In the genomic region with DNA sequence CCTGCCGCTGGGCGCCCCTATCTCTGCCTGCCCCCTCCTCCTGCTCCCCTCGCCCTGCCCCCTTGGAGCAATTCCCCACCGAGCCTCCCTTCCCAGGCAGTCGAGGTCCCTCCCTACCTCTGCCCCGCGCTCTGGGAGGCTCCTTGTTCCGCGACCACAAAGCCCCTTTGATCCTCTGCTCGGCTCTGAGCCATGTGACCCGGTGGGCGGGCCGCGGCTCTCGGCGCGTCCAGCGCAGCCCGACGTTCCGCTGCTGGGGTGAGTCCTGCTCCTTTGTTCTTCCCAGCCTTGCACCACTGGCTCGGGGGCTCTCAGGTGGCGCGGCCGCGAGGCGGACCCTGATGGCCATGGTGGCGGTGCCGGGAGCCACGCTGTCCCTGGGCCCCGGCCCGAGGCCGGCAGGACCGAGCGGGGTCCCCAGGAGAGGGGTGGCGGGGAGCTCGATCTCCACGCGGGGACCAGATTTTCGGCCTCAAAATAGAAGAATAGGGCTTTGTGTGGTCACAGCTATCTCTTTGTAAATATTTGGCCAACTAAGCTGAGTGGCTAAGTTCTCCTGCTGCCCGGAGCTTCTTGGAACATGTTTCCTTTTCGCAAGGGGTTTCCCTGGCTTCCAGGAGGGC, we compare ENCODE assay signal across 8 cellular contexts.
DNase-seq lines count a peak whose midpoint lies in the region; ATAC-seq and TF ChIP-seq lines count a peak whose summit lies in the region.

No MANE protein-coding gene starts in this region.

- ATAC-seq in activated CD8-positive, alpha-beta T cell treated with anti-CD3 and anti-CD28 coated beads for 36 hours, result peak; percentile 19
- ATAC-seq in HG03159 (IDR thresholded peaks at IDR 0.05; ENCODE audit: unreplicated experiment), result no peak

- H3K27me3 Mint-ChIP-seq in activated CD8-positive, alpha-beta T cell treated with anti-CD3 and anti-CD28 coated beads for 36 hours, result no peaks in the 10 kb centered on the region

- H3K27me3 ChIP-seq in endocrine pancreas (ENCODE audit: control insufficient read depth, insufficient read depth, low read length) (no peaks in the 10 kb centered on the region), mesenchymal stem cell (ENCODE audit: control insufficient read depth in 1 of 2, insufficient read depth in 1 of 2, low read length in 2 of 2) (no peaks in the 10 kb centered on the region), stomach (no peaks in the 10 kb centered on the region)

- H3K4me3 ChIP-seq in endocrine pancreas (ENCODE audit: control insufficient read depth, insufficient read depth, low read length) (no peak overlapping the region), mesenchymal stem cell (ENCODE audit: insufficient read depth in 1 of 2, low read depth in 1 of 2, low read length in 2 of 2) (peak overlapping the region; percentile 60 to 94), stomach (peak overlapping the region; percentile 40 to 62 (median 52))

- peaks cover 30% of the 10 kb centered on the region for H3K4me1 Mint-ChIP-seq in activated CD8-positive, alpha-beta T cell treated with anti-CD3 and anti-CD28 coated beads for 36 hours (ENCODE audit: low read depth)

- intact Hi-C loops in activated CD8-positive, alpha-beta T cell treated with anti-CD3 and anti-CD28 coated beads for 36 hours (cut with micrococcal nuclease), result loop anchor here (5.0 kb wide), 1 partner anchor 49 kb away; no protein-coding TSS in a partner anchor
- intact Hi-C loops in stomach (cut with DNase I; ENCODE audit: low total_unique reads), result no loop called here

- peak overlapping the region; percentile 90 to 95 for H3K18ac ChIP-seq in mesenchymal stem cell (ENCODE audit: low read depth in 1 of 2, low read length in 2 of 2)

- CTCF ChIA-PET in activated CD8-positive, alpha-beta T cell treated with anti-CD3 and anti-CD28 coated beads for 36 hours (lab: Charles Lee), result interaction anchor here (0.7 to 8.1 kb wide), 7 partner anchors 11 to 51 kb away, joined by 3 to 70 read pairs (median 16); no protein-coding TSS in a partner anchor

- under 1% methylated on average over 42 of the region's 42 CpGs for WGBS in mesenchymal stem cell
- WGBS in stomach, 5 donors, result 0 to 1% (median 1%) methylated on average over 23 to 42 of the region's 42 CpGs

- H2BK5ac ChIP-seq in mesenchymal stem cell (ENCODE audit: low read depth, low read length, poor library complexity, severe bottlenecking), result peak overlapping the region; percentile 73

- peak overlapping the region; percentile 94 for H2BK120ac ChIP-seq in mesenchymal stem cell (ENCODE audit: low read depth, low read length)

- peak in 1 of 4 donors; percentile 31 for TF ChIP-seq POLR2A in stomach (IDR thresholded peaks at IDR 0.05)

- peak overlapping the region; percentile 96 for H3K27ac Mint-ChIP-seq in activated CD8-positive, alpha-beta T cell treated with anti-CD3 and anti-CD28 coated beads for 36 hours

- H3K23ac ChIP-seq in mesenchymal stem cell (ENCODE audit: low read length in 2 of 2), result no peak overlapping the region

- TF ChIP-seq CTCF in activated CD8-positive, alpha-beta T cell treated with anti-CD3 and anti-CD28 coated beads for 36 hours (IDR thresholded peaks at IDR 0.05), result no peak
- TF ChIP-seq CTCF in stomach (IDR thresholded peaks at IDR 0.05), result no peak

- H3K36me3 ChIP-seq in endocrine pancreas (ENCODE audit: control insufficient read depth, insufficient read depth, low read length) (no peaks in the 10 kb centered on the region), mesenchymal stem cell (ENCODE audit: control insufficient read depth in 1 of 2, insufficient read depth in 2 of 2, low read depth in 1 of 2, low read length in 2 of 2) (peaks cover 8 to 32% of the 10 kb centered on the region in 2 experiments), stomach (peaks cover 0 to 9% (median 5%) of the 10 kb centered on the region in 4 donors)

- H3K9me3 ChIP-seq in endocrine pancreas (ENCODE audit: control insufficient read depth, low read length) (no peaks in the 10 kb centered on the region), mesenchymal stem cell (ENCODE audit: control insufficient read depth, low read length) (no peaks in the 10 kb centered on the region), stomach (no peaks in the 10 kb centered on the region)

- H3K9ac ChIP-seq in endocrine pancreas (ENCODE audit: control insufficient read depth, insufficient read depth, low read length), result peak overlapping the region; percentile 22
- H3K9ac ChIP-seq in mesenchymal stem cell (ENCODE audit: low read length), result peak overlapping the region; percentile 87

- H3K27ac ChIP-seq in mesenchymal stem cell (ENCODE audit: low read length, poor library complexity, severe bottlenecking), result peak overlapping the region; percentile 90
- peak overlapping the region; percentile 89 to 96 (median 93) for H3K27ac ChIP-seq in stomach

- H3K4me1 ChIP-seq in endocrine pancreas (ENCODE audit: control insufficient read depth, insufficient read depth, low read length) (no peaks in the 10 kb centered on the region), mesenchymal stem cell (ENCODE audit: control insufficient read depth, insufficient read depth, low read depth, low read length) (peaks cover 67% of the 10 kb centered on the region), stomach (peaks cover 79 to 100% (median 89%) of the 10 kb centered on the region in 4 donors)

- H3K9me3 Mint-ChIP-seq in activated CD8-positive, alpha-beta T cell treated with anti-CD3 and anti-CD28 coated beads for 36 hours, result no peaks in the 10 kb centered on the region

- H2BK15ac ChIP-seq in mesenchymal stem cell (ENCODE audit: low read depth, poor library complexity, severe bottlenecking), result peak overlapping the region; percentile 76

- TF ChIP-seq EP300 in stomach (IDR thresholded peaks at IDR 0.05), result no peak

- DNase-seq in NCI-H2107 treated with DMSO at 0.1 percent for 48 hours (lab: John Stamatoyannopoulos, UW; ENCODE audit: unreplicated experiment) (peak; percentile 47), NCI-H2107 (lab: John Stamatoyannopoulos, UW) (no peak), NCI-H1930 (lab: John Stamatoyannopoulos, UW) (peak; percentile 24 to 49), mesenchymal stem cell (peak; percentile 83), stomach (peak; percentile 81)
- DNase-seq in activated CD8-positive, alpha-beta T cell treated with anti-CD3 and anti-CD28 coated beads for 36 hours, result peak; percentile 84

- H3K14ac ChIP-seq in mesenchymal stem cell (ENCODE audit: low read length in 2 of 2), result peak overlapping the region in 1 of 2 experiments; percentile 100

- H3K79me1 ChIP-seq in mesenchymal stem cell (replicated peaks; ENCODE audit: low read length, poor library complexity, severe bottlenecking), result peaks cover 12% of the 10 kb centered on the region

- peak overlapping the region; percentile 59 for H3K4me2 ChIP-seq in mesenchymal stem cell (ENCODE audit: low read length, poor library complexity, severe bottlenecking)

- peak overlapping the region; percentile 79 to 97 for H3K4ac ChIP-seq in mesenchymal stem cell (ENCODE audit: low read depth in 1 of 2, low read length in 2 of 2)

- H4K91ac ChIP-seq in mesenchymal stem cell (ENCODE audit: low read length), result peak overlapping the region; percentile 96

- H2AFZ ChIP-seq in mesenchymal stem cell (ENCODE audit: low read depth, low read length), result no peak overlapping the region

- peaks cover 79% of the 10 kb centered on the region for H3K36me3 Mint-ChIP-seq in activated CD8-positive, alpha-beta T cell treated with anti-CD3 and anti-CD28 coated beads for 36 hours (ENCODE audit: low read depth)

- H2AK5ac ChIP-seq in mesenchymal stem cell (ENCODE audit: low read length, severe bottlenecking), result peak overlapping the region; percentile 67

- peak overlapping the region; percentile 56 to 84 for H2BK12ac ChIP-seq in mesenchymal stem cell (ENCODE audit: low read length in 2 of 2)

- peak overlapping the region; percentile 84 for H3K4me3 Mint-ChIP-seq in activated CD8-positive, alpha-beta T cell treated with anti-CD3 and anti-CD28 coated beads for 36 hours

- POLR2A ChIA-PET in activated CD8-positive, alpha-beta T cell treated with anti-CD3 and anti-CD28 coated beads for 36 hours (lab: Charles Lee), result interaction anchor here (0.8 to 16.3 kb wide), 13 partner anchors 7 to 716 kb away, joined by 3 to 410 read pairs (median 6); no protein-coding TSS in a partner anchor

- H4K8ac ChIP-seq in mesenchymal stem cell (ENCODE audit: low read length), result peak overlapping the region; percentile 82
